8 cellular contexts compared by ENCODE assay signal in genomic region chr15:22980189-22981136, GRCh38. TPM values are rescaled to one million over a fixed set of nuclear protein-coding genes. Genes with fewer than 3 reads are reported as not detected.
A peak's percentile ranks its signal among the peaks of the same experiment; 100 is the strongest.
DNase-seq lines count a peak whose midpoint lies in the region; ATAC-seq and TF ChIP-seq lines count a peak whose summit lies in the region.

Gene CYFIP1 (minus strand): TSS chr15:22980368. CDS start chr15:22947285, 33,083 bp downstream.

- 1% methylated on average over 67 to 99 of the region's 99 CpGs for WGBS in heart right ventricle, 2 donors
- WGBS in ovary, 3 donors = 0 to 2% (median 1%) methylated on average over 56 to 99 of the region's 99 CpGs

- H3K9me3 ChIP-seq in heart right ventricle (no peaks in the 10 kb centered on the region), ovary (no peaks in the 10 kb centered on the region)

- no peaks in the 10 kb centered on the region for H3K36me3 ChIP-seq in heart right ventricle
- no peaks in the 10 kb centered on the region for H3K36me3 ChIP-seq in ovary

- no peak for TF ChIP-seq POLR2A in ovary (IDR thresholded peaks at IDR 0.05)

- ATAC-seq in GM18907 (IDR thresholded peaks at IDR 0.05; ENCODE audit: unreplicated experiment) (peak; percentile 66), HG03175 (IDR thresholded peaks at IDR 0.05; ENCODE audit: unreplicated experiment) (peak; percentile 44), heart right ventricle (peak; percentile 95 to 98 (median 97))

- H3K4me3 ChIP-seq in heart right ventricle = peak within 1 kb of the TSS; percentile 48 to 95 (median 92)
- peak within 1 kb of the TSS; percentile 57 for H3K4me3 ChIP-seq in ovary

- H3K27me3 ChIP-seq in heart right ventricle (peaks cover 0 to 15% (median 0%) of the 10 kb centered on the region in 7 donors), ovary (no peaks in the 10 kb centered on the region)

- H3K4me1 ChIP-seq in heart right ventricle = peaks cover 3 to 31% (median 15%) of the 10 kb centered on the region in 9 donors
- H3K4me1 ChIP-seq in ovary (ENCODE audit: insufficient read depth) = peaks cover 5% of the 10 kb centered on the region

- no peak for TF ChIP-seq CTCF in heart right ventricle (IDR thresholded peaks at IDR 0.05)
- no peak for TF ChIP-seq CTCF in ovary (IDR thresholded peaks at IDR 0.05)

- intact Hi-C loops in heart right ventricle (cut with DNase I) = loop anchor here in 4 of 10 donors (2.0 to 10.0 kb wide), 5 partner anchors 32 to 143 kb away; partner anchors contain the start of genes NIPA2 (in 1 of the 4) and TUBGCP5 (in 1 of the 4)
- intact Hi-C loops in ovary (cut with DNase I) = no loop called here

- DNase-seq in C1 segment of cervical spinal cord (lab: John Stamatoyannopoulos, UW) = peak in 11 of 14 donors; percentile 0 to 72 (median 40)
- DNase-seq in OCI-M1 (lab: John Stamatoyannopoulos, UW) = peak; percentile 48
- peak; percentile 90 for DNase-seq in heart right ventricle
- peak; percentile 83 to 89 (median 87) for DNase-seq in ovary
- no peak for DNase-seq in AML-193 (lab: John Stamatoyannopoulos, UW)

- TF ChIP-seq EP300 in ovary (IDR thresholded peaks at IDR 0.05) = no peak

- H3K27ac ChIP-seq in angular gyrus (ENCODE audit: low read depth, low read length) (peak within 1 kb of the TSS; percentile 72), heart right ventricle (peak within 1 kb of the TSS; percentile 83 to 95 (median 88)), ovary (peak within 1 kb of the TSS; percentile 18 to 37)

RNA-seq across cellular contexts. Expression of gene CYFIP1, which starts in this region (rescaled TPM):
- 10 to 100 TPM; 17.6 to 56.6 (median 28.7) TPM for total RNA-seq in heart right ventricle
- polyA plus RNA-seq in heart right ventricle = 10 to 100 TPM; 12.4 to 23.6 TPM
- total RNA-seq in ovary = 10 to 100 TPM; 41.8 to 96.2 (median 87.4) TPM
- 10 to 100 TPM; 35.8 to 69.2 TPM for polyA plus RNA-seq in ovary

Comparison
In these comparisons a context has a peak if more than half of its experiments do, and no peak if none do; other contexts are left out.
1. DNase-seq: peak in C1 segment of cervical spinal cord (11 of 14), OCI-M1 (single experiment), heart right ventricle (2 of 2) and ovary (5 of 5); none in AML-193 (0 of 2).
2. ATAC-seq: peak in every context shown above with its lines; median percentile 97 in heart right ventricle; 66 in GM18907; 44 in HG03175.
3. H3K27ac ChIP-seq: peak in every context shown above with its lines; median percentile 88 in heart right ventricle; 72 in angular gyrus; 28 in ovary.